In genomic region chr3:192915724-192916123, GRCh38 we compare ENCODE assay signal across 9 cellular contexts. TPM values are rescaled to one million over a fixed set of nuclear protein-coding genes. Genes with fewer than 3 reads are reported as not detected.
DNase-seq lines count a peak whose midpoint lies in the region; ATAC-seq, FAIRE-seq and TF ChIP-seq lines count a peak whose summit lies in the region.
"Had no signal": no experiment of that assay in that cellular context is flagged by ENCODE, and none has a peak within 500 bp of the region (broad histone marks: within the 10 kb centered on the region; RNA-seq: fewer than 3 reads in every experiment).

No MANE protein-coding gene starts in this region.

- H3K36me3 ChIP-seq in HUES64 (ENCODE audit: insufficient read depth, low read length) (no peaks in the 10 kb centered on the region), aorta (ENCODE audit: control insufficient read depth in 1 of 2, insufficient read depth in 2 of 2, low read length in 1 of 2) (no peaks in the 10 kb centered on the region)

- H3K9me3 ChIP-seq in HUES64 (ENCODE audit: insufficient read depth, low read depth, low read length) (no peaks in the 10 kb centered on the region), aorta (ENCODE audit: control insufficient read depth, low read length) (no peaks in the 10 kb centered on the region)

- 10% methylated on average over 2 of the region's 2 CpGs for WGBS in HUES64
- 82 to 89% methylated on average over 2 of the region's 2 CpGs for WGBS in aorta, 2 donors

- H3K27ac ChIP-seq in HUES64 (ENCODE audit: low read depth, low read length) = no peak overlapping the region
- H3K27ac ChIP-seq in aorta (ENCODE audit: low read depth in 1 of 2, low read length in 2 of 2) = no peak overlapping the region

- H3K9me3 Mint-ChIP-seq in nephron = no peaks in the 10 kb centered on the region

- peaks cover 35% of the 10 kb centered on the region for H3K4me1 Mint-ChIP-seq in nephron

- no peaks in the 10 kb centered on the region for H3K36me3 Mint-ChIP-seq in nephron (ENCODE audit: low read depth)

- ATAC-seq in aorta (ENCODE audit: low FRiP score) (no peak), GM19324 (IDR thresholded peaks at IDR 0.05; ENCODE audit: low FRiP score, unreplicated experiment) (no peak)

- H3K4me1 ChIP-seq in HUES64 (ENCODE audit: insufficient read depth, low read length) (peaks cover 40% of the 10 kb centered on the region), aorta (ENCODE audit: control insufficient read depth in 1 of 2, insufficient read depth in 2 of 2, low read length in 2 of 2) (peaks cover 4 to 5% of the 10 kb centered on the region in 2 donors)

- H3K27me3 Mint-ChIP-seq in nephron (ENCODE audit: low read depth) = peaks cover 46% of the 10 kb centered on the region

- H3K4me3 Mint-ChIP-seq in nephron = peak overlapping the region; percentile 94 to 100 (median 99)

- TF ChIP-seq CTCF in cardiac fibroblast (IDR thresholded peaks at IDR 0.05; ENCODE audit: low read depth, low read length) (no peak), nephron (IDR thresholded peaks at IDR 0.05; ENCODE audit: unreplicated experiment in 3 of 3) (no peak)

- no peak overlapping the region for H3K9ac ChIP-seq in HUES64 (ENCODE audit: low read depth, low read length)

- H3K27me3 ChIP-seq in HUES64 (ENCODE audit: insufficient read depth, low read length) (peaks cover 21% of the 10 kb centered on the region; the same call in 1 of the 2 replicates), aorta (ENCODE audit: control insufficient read depth in 1 of 2, insufficient read depth in 2 of 2, low read length in 1 of 2) (no peaks in the 10 kb centered on the region)

- peak overlapping the region in 2 of 3 experiments; percentile 80 to 94 for H3K27ac Mint-ChIP-seq in nephron

- DNase-seq in EH (ENCODE audit: low read depth) (peak; percentile 32), cardiac fibroblast (ENCODE audit: low read depth in 2 of 2) (peak; percentile 11 to 56), posterior cingulate gyrus (no peak), aorta (no peak), GM19239 (ENCODE audit: insufficient read length, low spot score) (no peak)
- DNase-seq: activated CD8-positive, alpha-beta memory T cell treated with anti-CD3 and anti-CD28 coated beads for 24 hours had no signal

- FAIRE-seq in GM19239 (lab: Jason Lieb, UNC) = no peak

- intact Hi-C loops in posterior cingulate gyrus (cut with DNase I) (loop anchor here (2.0 to 10.0 kb wide), 3 partner anchors 99 to 677 kb away; partner anchors contain the start of genes FGF12 and OPA1), aorta (cut with DNase I) (loop anchor here (2.0 to 5.0 kb wide), 3 partner anchors 78 to 98 kb away; no protein-coding TSS in a partner anchor)

- H3K4me3 ChIP-seq in HUES64 (ENCODE audit: low read length) (peak overlapping the region; percentile 96), cardiac fibroblast (replicated peaks in 1 of 2; ENCODE audit: low read depth in 2 of 2, low read length in 2 of 2) (peak overlapping the region in 1 of 2 donors; percentile 97), aorta (ENCODE audit: low read length in 2 of 2) (peak overlapping the region in 1 of 2 donors; percentile 91)

RNA-seq across cellular contexts. Expression of gene MB21D2, which starts 1.9 kb away (rescaled TPM):
- polyA plus RNA-seq in HUES64 (2013, experiment 1 of 2) = 15.0 TPM
- 13.4 TPM for polyA plus RNA-seq in HUES64 (2013, experiment 2 of 2)
- 1 to 10 TPM; 3.9 to 4.5 TPM for total RNA-seq in aorta
- 1 to 10 TPM; 3.3 to 5.3 TPM for polyA plus RNA-seq in aorta

Comparison
In these comparisons a context has a peak if more than half of its experiments do, and no peak if none do; other contexts are left out.
1. DNase-seq: peak in EH (single experiment) and cardiac fibroblast (2 of 2); none in posterior cingulate gyrus (0 of 10), aorta (0 of 2) and GM19239 (single experiment).